Comparison of ENCODE assay signal across 1 cellular context in the genomic region with DNA sequence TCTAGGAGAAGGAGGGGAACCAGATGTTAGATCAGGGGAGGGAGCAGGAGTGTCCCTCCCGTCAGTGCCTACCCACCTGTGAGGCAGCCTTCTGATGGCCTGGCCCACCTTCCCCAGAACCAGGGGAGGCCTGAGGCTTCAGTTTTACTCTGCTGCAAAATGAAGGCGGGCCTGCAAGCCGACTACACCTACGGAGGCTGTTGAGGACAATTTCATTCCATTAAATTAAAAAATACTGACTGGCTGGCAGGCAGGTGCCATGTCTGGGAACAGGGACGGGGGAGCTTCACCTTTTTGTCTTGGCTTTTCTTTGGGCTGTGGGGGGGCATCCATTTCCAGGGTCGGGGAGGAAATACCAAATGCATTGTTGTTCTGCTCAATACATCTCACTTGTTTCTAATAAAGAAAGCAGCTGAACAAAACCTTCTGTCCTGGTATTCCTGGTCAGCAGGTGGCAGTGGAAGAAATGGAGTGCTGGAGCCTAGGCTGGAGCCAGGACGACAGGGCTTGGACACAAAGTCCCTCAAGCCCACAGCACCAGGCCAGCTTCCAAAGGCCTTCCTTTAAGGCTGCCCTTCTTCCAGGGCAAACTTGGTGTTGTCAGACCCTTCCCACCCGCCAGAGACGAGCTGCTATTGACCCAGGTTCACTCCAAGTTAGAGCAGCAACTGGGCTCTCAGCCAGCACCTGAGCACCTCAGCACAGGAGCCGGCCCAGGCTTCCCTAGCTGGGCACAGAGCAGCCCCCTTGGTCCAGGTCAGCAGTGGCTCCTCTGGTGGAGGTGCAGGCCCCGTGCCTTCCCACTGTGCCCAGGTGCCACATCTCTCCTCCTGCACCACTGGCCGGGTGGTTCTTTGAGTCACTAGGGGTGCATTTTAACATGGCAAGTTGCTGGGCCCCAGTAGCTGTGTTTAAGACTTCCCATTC.
TF ChIP-seq lines count a peak whose summit lies in the region.

No MANE protein-coding gene starts in this region.

TF ChIP-seq in K562, 482 proteins besides CTCF, POLR2A, EP300 and RAD21:
- TF ChIP-seq ZBED1 (IDR thresholded peaks at IDR 0.05) (no peak), ZNF253 (CRISPR knock-in tag; conservative IDR thresholded peaks at IDR 0.05) (no peak), NFIC (IDR thresholded peaks at IDR 0.05) (peak; percentile 17), RBM22 (IDR thresholded peaks at IDR 0.05; ENCODE audit: low read depth, low read length, poor library complexity, severe bottlenecking) (no peak), STAT5B (CRISPR knock-in tag; IDR thresholded peaks at IDR 0.05) (no peak), POLR2G (IDR thresholded peaks at IDR 0.05; ENCODE audit: low read depth, low read length) (peak; percentile 68)
- TF ChIP-seq, protein P1, sequence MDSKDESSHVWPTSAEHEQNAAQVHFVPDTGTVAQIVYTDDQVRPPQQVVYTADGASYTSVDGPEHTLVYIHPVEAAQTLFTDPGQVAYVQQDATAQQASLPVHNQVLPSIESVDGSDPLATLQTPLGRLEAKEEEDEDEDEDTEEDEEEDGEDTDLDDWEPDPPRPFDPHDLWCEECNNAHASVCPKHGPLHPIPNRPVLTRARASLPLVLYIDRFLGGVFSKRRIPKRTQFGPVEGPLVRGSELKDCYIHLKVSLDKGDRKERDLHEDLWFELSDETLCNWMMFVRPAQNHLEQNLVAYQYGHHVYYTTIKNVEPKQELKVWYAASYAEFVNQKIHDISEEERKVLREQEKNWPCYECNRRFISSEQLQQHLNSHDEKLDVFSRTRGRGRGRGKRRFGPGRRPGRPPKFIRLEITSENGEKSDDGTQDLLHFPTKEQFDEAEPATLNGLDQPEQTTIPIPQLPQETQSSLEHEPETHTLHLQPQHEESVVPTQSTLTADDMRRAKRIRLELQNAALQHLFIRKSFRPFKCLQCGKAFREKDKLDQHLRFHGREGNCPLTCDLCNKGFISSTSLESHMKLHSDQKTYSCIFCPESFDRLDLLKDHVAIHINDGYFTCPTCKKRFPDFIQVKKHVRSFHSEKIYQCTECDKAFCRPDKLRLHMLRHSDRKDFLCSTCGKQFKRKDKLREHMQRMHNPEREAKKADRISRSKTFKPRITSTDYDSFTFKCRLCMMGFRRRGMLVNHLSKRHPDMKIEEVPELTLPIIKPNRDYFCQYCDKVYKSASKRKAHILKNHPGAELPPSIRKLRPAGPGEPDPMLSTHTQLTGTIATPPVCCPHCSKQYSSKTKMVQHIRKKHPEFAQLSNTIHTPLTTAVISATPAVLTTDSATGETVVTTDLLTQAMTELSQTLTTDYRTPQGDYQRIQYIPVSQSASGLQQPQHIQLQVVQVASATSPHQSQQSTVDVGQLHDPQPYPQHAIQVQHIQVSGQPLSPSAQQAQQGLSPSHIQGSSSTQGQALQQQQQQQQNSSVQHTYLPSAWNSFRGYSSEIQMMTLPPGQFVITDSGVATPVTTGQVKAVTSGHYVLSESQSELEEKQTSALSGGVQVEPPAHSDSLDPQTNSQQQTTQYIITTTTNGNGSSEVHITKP (IDR thresholded peaks at IDR 0.05; ENCODE audit: partially characterized antibody) = peak; percentile 84
